In genomic region chr11:123033895-123034294, GRCh38 we compare ENCODE assay signal across 15 cellular contexts. TPM values are rescaled to one million over a fixed set of nuclear protein-coding genes. Genes with fewer than 3 reads are reported as not detected.
A peak's percentile ranks its signal among the peaks of the same experiment; 100 is the strongest.
DNase-seq lines count a peak whose midpoint lies in the region; ATAC-seq and TF ChIP-seq lines count a peak whose summit lies in the region.
"Had no signal": no experiment of that assay in that cellular context is flagged by ENCODE, and none has a peak within 500 bp of the region (broad histone marks: within the 10 kb centered on the region; RNA-seq: fewer than 3 reads in every experiment).

No MANE protein-coding gene starts in this region.

- H2AFZ ChIP-seq in hepatocyte = no peak overlapping the region

- no peak overlapping the region for H3K27ac Mint-ChIP-seq in HFFc6
- H3K27ac Mint-ChIP-seq: activated CD8-positive, alpha-beta T cell treated with anti-CD3 and anti-CD28 coated beads for 36 hours; activated naive CD8-positive, alpha-beta T cell treated with anti-CD3 and anti-CD28 coated beads, Interleukin-2, amount 10 ng/mL, durations not matched to agents 7 days and 5 days had no signal

- H3K4me1 ChIP-seq in cardiac muscle cell (ENCODE audit: low read depth) = peaks cover 11% of the 10 kb centered on the region
- H3K4me1 ChIP-seq in upper lobe of right lung = no peaks in the 10 kb centered on the region
- no peaks in the 10 kb centered on the region for H3K4me1 ChIP-seq in hepatocyte (ENCODE audit: insufficient read depth)

- H3K9me3 Mint-ChIP-seq in HFFc6 = no peaks in the 10 kb centered on the region
- H3K9me3 Mint-ChIP-seq: activated CD8-positive, alpha-beta T cell treated with anti-CD3 and anti-CD28 coated beads for 36 hours; activated naive CD8-positive, alpha-beta T cell treated with anti-CD3 and anti-CD28 coated beads, Interleukin-2, amount 10 ng/mL, durations not matched to agents 7 days and 5 days had no signal

- H3K4me2 ChIP-seq in hepatocyte = no peak overlapping the region

- no peaks in the 10 kb centered on the region for H3K79me2 ChIP-seq in hepatocyte

- H3K27ac ChIP-seq in cardiac muscle cell = no peak overlapping the region
- no peak overlapping the region for H3K27ac ChIP-seq in upper lobe of right lung
- H3K27ac ChIP-seq in hepatocyte = no peak overlapping the region

- peaks cover 14% of the 10 kb centered on the region for H3K27me3 Mint-ChIP-seq in HFFc6 (ENCODE audit: insufficient read depth)

- no peaks in the 10 kb centered on the region for H3K36me3 Mint-ChIP-seq in HFFc6 (ENCODE audit: low read depth)
- H3K36me3 Mint-ChIP-seq: activated naive CD8-positive, alpha-beta T cell treated with anti-CD3 and anti-CD28 coated beads, Interleukin-2, amount 10 ng/mL, durations not matched to agents 7 days and 5 days had no signal

- ATAC-seq in Right ventricle myocardium superior (ENCODE audit: poor library complexity) (no peak), upper lobe of right lung (no peak)
- no peak for ATAC-seq in activated CD4-positive, CD25-positive, alpha-beta regulatory T cell treated with anti-CD3 and anti-CD28 coated beads, Interleukin-2, amount 50 U/mL, for 24 hours
- ATAC-seq: activated CD8-positive, alpha-beta T cell treated with anti-CD3 and anti-CD28 coated beads for 36 hours had no signal

- no peaks in the 10 kb centered on the region for H4K20me1 ChIP-seq in hepatocyte (ENCODE audit: insufficient read depth, poor library complexity, severe bottlenecking)

- no peak overlapping the region for H3K4me3 Mint-ChIP-seq in HFFc6
- H3K4me3 Mint-ChIP-seq: activated CD8-positive, alpha-beta T cell treated with anti-CD3 and anti-CD28 coated beads for 36 hours; activated naive CD8-positive, alpha-beta T cell treated with anti-CD3 and anti-CD28 coated beads, Interleukin-2, amount 10 ng/mL, durations not matched to agents 7 days and 5 days had no signal

- H3K4me3 ChIP-seq in cardiac muscle cell (no peak overlapping the region), cardiac fibroblast (replicated peaks in 1 of 2; ENCODE audit: low read depth in 2 of 2, low read length in 2 of 2) (no peak overlapping the region), upper lobe of right lung (no peak overlapping the region), hepatocyte (no peak overlapping the region)

- H3K9me3 ChIP-seq in cardiac muscle cell (ENCODE audit: low read depth) (no peaks in the 10 kb centered on the region), upper lobe of right lung (no peaks in the 10 kb centered on the region), hepatocyte (ENCODE audit: low read depth) (no peaks in the 10 kb centered on the region)

- no peaks in the 10 kb centered on the region for H3K4me1 Mint-ChIP-seq in HFFc6 (ENCODE audit: low read depth)

- WGBS in hepatocyte (ENCODE audit: low lambda C conversion rate, missing lambda C conversion rate) = 64% methylated on average over 10 of the region's 10 CpGs

- no peaks in the 10 kb centered on the region for H3K36me3 ChIP-seq in cardiac muscle cell
- no peaks in the 10 kb centered on the region for H3K36me3 ChIP-seq in upper lobe of right lung
- H3K36me3 ChIP-seq in hepatocyte (replicated peaks; ENCODE audit: insufficient read depth, low read depth) = no peaks in the 10 kb centered on the region

- H3K9me2 ChIP-seq in hepatocyte (replicated peaks; ENCODE audit: insufficient read depth) = no peaks in the 10 kb centered on the region

- peak in 1 of 2 donors; percentile 57 for DNase-seq in cardiac muscle cell (ENCODE audit: low read depth in 1 of 2, low spot score in 1 of 2)
- no peak for DNase-seq in Right ventricle myocardium superior
- no peak for DNase-seq in HFFc6
- DNase-seq in cardiac fibroblast (ENCODE audit: low read depth in 2 of 2) = peak; percentile 39 to 57
- DNase-seq in upper lobe of right lung = no peak
- DNase-seq in NCI-H1105 treated with DMSO at 0.1 percent for 48 hours (lab: John Stamatoyannopoulos, UW) = no peak
- no peak for DNase-seq in hepatocyte (ENCODE audit: low spot score)
- DNase-seq: activated CD8-positive, alpha-beta T cell treated with anti-CD3 and anti-CD28 coated beads for 36 hours; activated naive CD8-positive, alpha-beta T cell treated with anti-CD3 and anti-CD28 coated beads, Interleukin-2, amount 10 ng/mL, durations not matched to agents 7 days and 5 days; effector memory CD4-positive, alpha-beta T cell; NCI-H1105; right cardiac atrium had no signal

- TF ChIP-seq CTCF in cardiac muscle cell (IDR thresholded peaks at IDR 0.05; ENCODE audit: low read depth, low read length) (peak; percentile 63), HFFc6 (IDR thresholded peaks at IDR 0.05) (peak; percentile 30; the same call in 1 of the 2 replicates), cardiac fibroblast (IDR thresholded peaks at IDR 0.05; ENCODE audit: low read depth, low read length) (peak; percentile 57), upper lobe of right lung (IDR thresholded peaks at IDR 0.05) (peak; percentile 9), hepatocyte (IDR thresholded peaks at IDR 0.05; ENCODE audit: poor library complexity) (no peak)

- intact Hi-C loops in Right ventricle myocardium superior (cut with DNase I) (no loop called here), upper lobe of right lung (cut with DNase I) (no loop called here)

- H3K27me3 ChIP-seq in cardiac muscle cell (no peaks in the 10 kb centered on the region), upper lobe of right lung (no peaks in the 10 kb centered on the region), hepatocyte (no peaks in the 10 kb centered on the region)

RNA-seq across cellular contexts. Expression of gene HSPA8, which starts 28.0 kb away (rescaled TPM):
- total RNA-seq in cardiac muscle cell (386 and 958 TPM in 2 replicates), Right ventricle myocardium superior (1,336 TPM), upper lobe of right lung (840 TPM), hepatocyte (1,636 and 1,726 TPM in 2 replicates)
- polyA plus RNA-seq in cardiac muscle cell (325 and 839 TPM in 2 replicates), hepatocyte (631 and 669 TPM in 2 replicates)
- total RNA-seq in HFFc6 (2021; fragmentation: NEBNext Ultra II Directional; extraction: Animal tissue kit (Norgen Biotek cat#: 25700)) = 1,000 to 10,000 TPM; 1,520 to 2,256 (median 2,072) TPM

RNA-seq across cellular contexts. Expression of gene BSX, which starts 52.3 kb away (rescaled TPM):
- total RNA-seq in cardiac muscle cell (not detected in 2 replicates), Right ventricle myocardium superior (not detected), upper lobe of right lung (not detected), hepatocyte (not detected in 2 replicates)
- polyA plus RNA-seq in cardiac muscle cell (not detected in 2 replicates), hepatocyte (not detected in 2 replicates)
- total RNA-seq in HFFc6 (2021; fragmentation: NEBNext Ultra II Directional; extraction: Animal tissue kit (Norgen Biotek cat#: 25700)) = not detected
- total RNA-seq: activated CD8-positive, alpha-beta T cell treated with anti-CD3 and anti-CD28 coated beads for 36 hours; activated naive CD8-positive, alpha-beta T cell treated with anti-CD3 and anti-CD28 coated beads, Interleukin-2, amount 10 ng/mL, durations not matched to agents 7 days and 5 days; right cardiac atrium; T-helper 1 cell treated with Interleukin-12 subunit alpha and Interleukin-12 subunit beta and Interleukin-4 antibody, amounts not matched to agents 30 ng/mL and 1 ng/mL, for 36 hours had no signal
- polyA plus RNA-seq: right cardiac atrium, thymus had no signal

Comparison
In these comparisons a context has a peak if more than half of its experiments do, and no peak if none do; other contexts are left out.
1. DNase-seq: peak in cardiac fibroblast (2 of 2); none in Right ventricle myocardium superior (single experiment), HFFc6 (single experiment), upper lobe of right lung (single experiment), NCI-H1105 treated with DMSO at 0.1 percent for 48 hours (single experiment) and hepatocyte (single experiment).